ENCODE assay signal across 21 cellular contexts in genomic region chr2:166994588-166995336, GRCh38.
"Had no signal": no experiment of that assay in that cellular context is flagged by ENCODE, and none has a peak within 500 bp of the region (broad histone marks: within the 10 kb centered on the region; RNA-seq: fewer than 3 reads in every experiment).

No MANE protein-coding gene starts in this region.

- H3K27ac ChIP-seq: coronary artery, dorsolateral prefrontal cortex, esophagus muscularis mucosa, foreskin keratinocyte, gastroesophageal sphincter, heart left ventricle, hepatocyte, left lung, lower lobe of right lung had no signal

- H3K36me3 ChIP-seq: esophagus muscularis mucosa, gastroesophageal sphincter, heart left ventricle, left lung, lower lobe of right lung had no signal

- DNase-seq: dermis blood vessel endothelial cell; dorsolateral prefrontal cortex; effector CD4-positive, alpha-beta T cell; effector memory CD4-positive, alpha-beta T cell; foreskin keratinocyte; heart left ventricle; hypothalamus; immature natural killer cell; islet precursor cell; left cardiac atrium; left ventricle myocardium superior; lower lobe of right lung; mesenchymal stem cell; mucosa of descending colon had no signal

- H3K4me3 ChIP-seq: coronary artery, dorsolateral prefrontal cortex, esophagus muscularis mucosa, gastroesophageal sphincter, heart left ventricle, hepatocyte, left lung, lower lobe of right lung, mucosa of descending colon had no signal

- H3K79me2 ChIP-seq: hepatocyte had no signal

- FAIRE-seq: colon, endothelial cell of umbilical vein had no signal

- H3K9me3 ChIP-seq: esophagus muscularis mucosa, gastroesophageal sphincter, left lung, lower lobe of right lung, mucosa of descending colon had no signal

- H2AFZ ChIP-seq: hepatocyte had no signal

- ATAC-seq: foreskin keratinocyte, gastroesophageal sphincter, heart left ventricle, left cardiac atrium, left lung, left ventricle myocardium superior, lower lobe of right lung, mucosa of descending colon had no signal

- H3K27me3 ChIP-seq: dorsolateral prefrontal cortex, esophagus muscularis mucosa, foreskin keratinocyte, gastroesophageal sphincter, heart left ventricle, hepatocyte, left lung had no signal

- H3K4me2 ChIP-seq: hepatocyte had no signal

- H3K4me1 ChIP-seq: esophagus muscularis mucosa, foreskin keratinocyte, gastroesophageal sphincter, heart left ventricle, left lung, lower lobe of right lung had no signal
